ENCODE assay signal across 27 cellular contexts in the genomic region with DNA sequence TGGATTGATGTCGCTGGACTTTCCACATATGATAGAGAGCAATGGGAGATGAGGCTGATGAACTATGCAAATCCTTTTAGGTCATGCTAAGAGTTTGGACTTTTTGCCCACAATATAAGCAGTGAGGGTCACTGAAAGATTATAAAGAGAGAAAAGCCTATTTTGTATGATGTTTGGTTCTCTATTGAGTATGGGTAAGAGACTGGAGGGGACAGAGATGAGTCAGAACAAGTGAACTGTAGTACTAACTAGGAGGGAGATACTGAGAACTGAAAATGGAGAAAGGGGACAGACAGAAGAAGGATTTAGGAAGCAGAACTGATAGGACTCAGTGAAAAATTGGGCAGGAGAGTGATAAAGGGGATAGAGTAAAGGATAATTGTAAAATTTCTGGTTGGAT.
"Had no signal": no experiment of that assay in that cellular context is flagged by ENCODE, and none has a peak within 500 bp of the region (broad histone marks: within the 10 kb centered on the region; RNA-seq: fewer than 3 reads in every experiment).

No MANE protein-coding gene starts in this region.

- H3K4me3 Mint-ChIP-seq: activated CD4-positive, alpha-beta T cell treated with anti-CD3 and anti-CD28 coated beads, Interleukin-2, amount 10 ng/mL, durations not matched to agents 7 days and 5 days; activated CD8-positive, alpha-beta memory T cell treated with anti-CD3 and anti-CD28 coated beads, Interleukin-2, amount 10 ng/mL, durations not matched to agents 7 days and 5 days; activated CD8-positive, alpha-beta T cell treated with anti-CD3 and anti-CD28 coated beads for 36 hours; brain; effector memory CD8-positive, alpha-beta T cell; nephron progenitor cell had no signal

- H3K27ac Mint-ChIP-seq: activated CD4-positive, alpha-beta T cell treated with anti-CD3 and anti-CD28 coated beads, Interleukin-2, amount 10 ng/mL, durations not matched to agents 7 days and 5 days; activated CD8-positive, alpha-beta memory T cell treated with anti-CD3 and anti-CD28 coated beads, Interleukin-2, amount 10 ng/mL, durations not matched to agents 7 days and 5 days; activated CD8-positive, alpha-beta T cell treated with anti-CD3 and anti-CD28 coated beads for 36 hours; brain had no signal

- ATAC-seq: activated CD8-positive, alpha-beta memory T cell treated with anti-CD3 and anti-CD28 coated beads, Interleukin-2, amount 10 ng/mL, durations not matched to agents 7 days and 5 days; activated CD8-positive, alpha-beta T cell treated with anti-CD3 and anti-CD28 coated beads for 36 hours; effector memory CD8-positive, alpha-beta T cell; esophagus mucosa; left ventricle myocardium superior; right lobe of liver; upper lobe of right lung had no signal

- H3K36me3 Mint-ChIP-seq: activated CD8-positive, alpha-beta memory T cell treated with anti-CD3 and anti-CD28 coated beads, Interleukin-2, amount 10 ng/mL, durations not matched to agents 7 days and 5 days had no signal

- DNase-seq: activated CD4-positive, alpha-beta T cell treated with anti-CD3 and anti-CD28 coated beads, Interleukin-2, amount 10 ng/mL, durations not matched to agents 7 days and 5 days; activated CD4-positive, CD25-positive, alpha-beta regulatory T cell treated with anti-CD3 and anti-CD28 coated beads, Interleukin-2, amount 50 U/mL, for 72 hours; activated CD8-positive, alpha-beta memory T cell treated with anti-CD3 and anti-CD28 coated beads, Interleukin-2, amount 10 ng/mL, durations not matched to agents 7 days and 5 days; activated CD8-positive, alpha-beta T cell treated with anti-CD3 and anti-CD28 coated beads for 36 hours; activated effector memory CD4-positive, alpha-beta T cell treated with anti-CD3 and anti-CD28 coated beads, Interleukin-2, amount 50 U/mL, for 16 hours; activated naive CD4-positive, alpha-beta T cell treated with anti-CD3 and anti-CD28 coated beads, Interleukin-2, amount 50 U/mL, for 16 hours; activated T-cell treated with anti-CD3 and anti-CD28 coated beads for 4 hours; aorta; caudate nucleus; effector memory CD8-positive, alpha-beta T cell; foreskin melanocyte; glutamatergic neuron; hippocampal formation; left ventricle myocardium superior; mammary epithelial cell; nephron progenitor cell; nucleus accumbens; right lobe of liver; stimulated activated CD4-positive, alpha-beta T cell treated with anti-CD3 and anti-CD28 coated beads, Interleukin-1b, Interleukin-23, amount 100 ng/mL, for 48 hours; T-helper 1 cell; upper lobe of right lung; WERI-Rb-1 had no signal

- H3K4me1 Mint-ChIP-seq: activated CD4-positive, alpha-beta T cell treated with anti-CD3 and anti-CD28 coated beads, Interleukin-2, amount 10 ng/mL, durations not matched to agents 7 days and 5 days; activated CD8-positive, alpha-beta memory T cell treated with anti-CD3 and anti-CD28 coated beads, Interleukin-2, amount 10 ng/mL, durations not matched to agents 7 days and 5 days had no signal

- H3K27me3 Mint-ChIP-seq: brain; effector memory CD8-positive, alpha-beta T cell had no signal

- FAIRE-seq: colon, endothelial cell of umbilical vein, TTC549 had no signal

- H3K9me3 Mint-ChIP-seq: activated CD4-positive, alpha-beta T cell treated with anti-CD3 and anti-CD28 coated beads, Interleukin-2, amount 10 ng/mL, durations not matched to agents 7 days and 5 days; activated CD8-positive, alpha-beta T cell treated with anti-CD3 and anti-CD28 coated beads for 36 hours; effector memory CD8-positive, alpha-beta T cell; nephron progenitor cell had no signal
